Comparison of ENCODE assay signal across 8 cellular contexts in the genomic region with DNA sequence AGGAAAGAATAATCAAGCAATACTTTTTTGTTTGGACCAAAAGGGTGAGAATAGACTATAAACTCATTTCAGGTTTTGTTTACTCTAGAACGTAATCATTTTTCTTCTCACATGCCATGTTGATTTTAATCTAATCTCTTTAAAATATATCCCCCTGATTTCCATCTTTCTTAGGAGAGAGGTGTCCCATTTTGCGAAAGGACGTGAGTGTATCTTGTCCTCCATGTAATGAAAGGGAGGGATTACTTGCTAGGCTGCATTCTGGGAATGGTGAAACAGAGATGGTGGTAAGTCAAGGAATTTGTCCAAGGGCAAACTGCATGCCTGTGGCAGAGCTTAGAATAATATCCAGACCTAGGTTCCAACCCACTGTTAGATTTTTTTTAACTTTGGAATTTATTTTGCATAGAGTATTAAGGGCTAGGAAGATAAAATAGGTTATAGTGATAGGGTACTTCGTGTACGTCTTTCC.
DNase-seq lines count a peak whose midpoint lies in the region; ATAC-seq, FAIRE-seq and TF ChIP-seq lines count a peak whose summit lies in the region.

No MANE protein-coding gene starts in this region.

- TF ChIP-seq CTCF in fibroblast of mammary gland (conservative IDR thresholded peaks at IDR 0.05; ENCODE audit: control insufficient read depth, insufficient read depth, low read depth, low read length), result no peak

- H3K9me3 ChIP-seq in SK-N-MC (ENCODE audit: low read depth, low read length), result no peaks in the 10 kb centered on the region

- peak overlapping the region; percentile 79 for H3K9ac ChIP-seq in SK-N-MC (ENCODE audit: insufficient read length)

- H3K4me3 ChIP-seq in SK-N-MC, result no peak overlapping the region; the same call in 1 of the 2 replicates
- no peak overlapping the region for H3K4me3 ChIP-seq in fibroblast of mammary gland (ENCODE audit: control insufficient read depth, low read depth, low read length)
- H3K4me3 ChIP-seq in skeletal muscle cell (ENCODE audit: low read depth, low read length), result no peak overlapping the region

- H3K27ac ChIP-seq in SK-N-MC, result no peak overlapping the region

- no peak for FAIRE-seq in HTR-8/SVneo (lab: Jason Lieb, UNC)

- no peaks in the 10 kb centered on the region for H3K36me3 ChIP-seq in SK-N-MC (ENCODE audit: insufficient read depth, low read length)

- peak; percentile 68 for DNase-seq in ELR (ENCODE audit: low read depth)
- no peak for DNase-seq in SK-N-MC (ENCODE audit: low read depth, low spot score)
- DNase-seq in fibroblast of mammary gland (ENCODE audit: low read depth), result peak; percentile 25
- DNase-seq in skeletal muscle cell (ENCODE audit: low read depth), result peak; percentile 19
- DNase-seq in NCI-H2171 treated with DMSO at 0.1 percent for 48 hours (lab: John Stamatoyannopoulos, UW), result no peak
- DNase-seq in HTR-8/SVneo (ENCODE audit: insufficient read length, low spot score), result no peak

- ATAC-seq in HG02938 (IDR thresholded peaks at IDR 0.05; ENCODE audit: unreplicated experiment), result no peak
- ATAC-seq in GM19328 (IDR thresholded peaks at IDR 0.05; ENCODE audit: unreplicated experiment), result no peak

Comparison
In these comparisons a context has a peak if more than half of its experiments do, and no peak if none do; other contexts are left out.
1. DNase-seq: peak in ELR (single experiment), fibroblast of mammary gland (single experiment) and skeletal muscle cell (single experiment); none in SK-N-MC (single experiment), NCI-H2171 treated with DMSO at 0.1 percent for 48 hours (single experiment) and HTR-8/SVneo (single experiment).